Comparison of ENCODE assay signal across 1 cellular context in genomic region chr1:24562625-24563024, GRCh38.
TF ChIP-seq lines count a peak whose summit lies in the region.

No MANE protein-coding gene starts in this region.

TF ChIP-seq in HEK293, 187 proteins besides CTCF, POLR2A, EP300 and RAD21 (continued from another document):
- no peak for TF ChIP-seq ZNF280D (tag by site-specific recombination; IDR thresholded peaks at IDR 0.05)
- peak; percentile 38; the same call in 1 of the 2 replicates for TF ChIP-seq KLF16 (tag by site-specific recombination; IDR thresholded peaks at IDR 0.05)
- 0 out of 2 replicates have a peak, but pooled peaks have one; percentile 8 for TF ChIP-seq FEZF1 (tag by site-specific recombination; IDR thresholded peaks at IDR 0.05)
- TF ChIP-seq GLI4 (tag by site-specific recombination; IDR thresholded peaks at IDR 0.05), result no peak
- 0 out of 2 replicates have a peak, but pooled peaks have one; percentile 24 for TF ChIP-seq ZNF624 (tag by site-specific recombination; IDR thresholded peaks at IDR 0.05)
- TF ChIP-seq ZNF664 (tag by site-specific recombination; IDR thresholded peaks at IDR 0.05), result no peak
- peak; percentile 54; the same call in 1 of the 2 replicates for TF ChIP-seq WT1 (tag by site-specific recombination; IDR thresholded peaks at IDR 0.05)
- no peak for TF ChIP-seq ZNF426 (tag by site-specific recombination; IDR thresholded peaks at IDR 0.05)
- peak; percentile 16; the same call in 1 of the 2 replicates for TF ChIP-seq KLF1 (tag by site-specific recombination; IDR thresholded peaks at IDR 0.05)
- TF ChIP-seq ZNF510 (tag by site-specific recombination; IDR thresholded peaks at IDR 0.05; ENCODE audit: insufficient replicate concordance), result no peak
- no peak for TF ChIP-seq ZNF658 (tag by site-specific recombination; IDR thresholded peaks at IDR 0.05)
- no peak for TF ChIP-seq ZNF449 (tag by site-specific recombination; IDR thresholded peaks at IDR 0.05)
- TF ChIP-seq, protein P1, sequence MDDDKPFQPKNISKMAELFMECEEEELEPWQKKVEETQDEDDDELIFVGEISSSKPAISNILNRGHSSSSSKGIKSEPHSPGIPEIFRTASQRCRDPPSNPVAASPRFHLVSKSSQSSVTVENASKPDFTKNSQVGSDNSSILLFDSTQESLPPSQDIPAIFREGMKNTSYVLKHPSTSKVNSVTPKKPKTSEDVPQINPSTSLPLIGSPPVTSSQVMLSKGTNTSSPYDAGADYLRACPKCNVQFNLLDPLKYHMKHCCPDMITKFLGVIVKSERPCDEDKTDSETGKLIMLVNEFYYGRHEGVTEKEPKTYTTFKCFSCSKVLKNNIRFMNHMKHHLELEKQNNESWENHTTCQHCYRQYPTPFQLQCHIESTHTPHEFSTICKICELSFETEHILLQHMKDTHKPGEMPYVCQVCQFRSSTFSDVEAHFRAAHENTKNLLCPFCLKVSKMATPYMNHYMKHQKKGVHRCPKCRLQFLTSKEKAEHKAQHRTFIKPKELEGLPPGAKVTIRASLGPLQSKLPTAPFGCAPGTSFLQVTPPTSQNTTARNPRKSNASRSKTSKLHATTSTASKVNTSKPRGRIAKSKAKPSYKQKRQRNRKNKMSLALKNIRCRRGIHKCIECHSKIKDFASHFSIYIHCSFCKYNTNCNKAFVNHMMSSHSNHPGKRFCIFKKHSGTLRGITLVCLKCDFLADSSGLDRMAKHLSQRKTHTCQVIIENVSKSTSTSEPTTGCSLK (tag by site-specific recombination; IDR thresholded peaks at IDR 0.05), result no peak
- TF ChIP-seq ZNF776 (tag by site-specific recombination; IDR thresholded peaks at IDR 0.05; ENCODE audit: borderline replicate concordance), result no peak; the same call in 1 of the 2 replicates
- TF ChIP-seq ZNF223 (tag by site-specific recombination; IDR thresholded peaks at IDR 0.05), result no peak
- TF ChIP-seq ZBTB20 (tag by site-specific recombination; IDR thresholded peaks at IDR 0.05), result no peak
TF ChIP-seq in HEK293: peak in this region for 25.
